ENCODE assay signal across 16 cellular contexts in the genomic region with DNA sequence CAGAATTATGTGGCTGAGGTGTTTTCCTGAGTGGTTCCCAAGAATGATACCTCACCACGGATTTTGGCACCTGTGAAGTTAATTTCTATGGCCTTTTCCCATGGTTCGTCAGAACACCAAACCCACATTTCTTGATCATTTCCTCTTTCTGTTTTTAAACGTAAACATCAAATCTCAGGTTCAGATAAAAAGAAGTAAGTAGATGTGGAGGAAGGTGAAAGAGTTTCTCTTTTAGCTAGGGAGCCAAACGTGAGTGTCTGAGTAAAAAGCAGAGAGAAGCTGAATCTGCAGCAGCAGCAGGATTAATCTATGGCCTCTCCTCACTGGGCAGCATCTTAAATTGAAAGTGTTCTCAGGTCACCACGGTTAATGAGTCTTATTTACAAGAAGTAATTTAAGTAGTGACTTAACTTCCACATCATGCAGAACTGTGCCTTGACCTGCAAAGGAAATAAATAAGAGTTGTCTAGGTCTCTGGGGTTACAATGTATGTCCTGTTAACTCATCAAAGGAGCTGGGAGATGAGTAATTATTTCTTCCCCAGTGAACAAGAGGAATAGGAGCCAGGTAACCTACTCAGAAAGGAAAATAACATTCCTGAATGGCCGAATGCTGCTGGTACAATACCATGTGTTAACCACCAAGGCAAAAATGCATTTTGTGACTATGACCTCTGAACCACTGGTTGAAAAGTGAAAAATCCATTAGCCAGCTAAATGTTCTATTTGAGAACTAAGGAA.
DNase-seq lines count a peak whose midpoint lies in the region; ATAC-seq and TF ChIP-seq lines count a peak whose summit lies in the region.
"Had no signal": no experiment of that assay in that cellular context is flagged by ENCODE, and none has a peak within 500 bp of the region (broad histone marks: within the 10 kb centered on the region; RNA-seq: fewer than 3 reads in every experiment).

No MANE protein-coding gene starts in this region.

- intact Hi-C loops in MCF 10A (cut with micrococcal nuclease) = loop anchor here (5.0 kb wide), 1 partner anchor 175 kb away; no protein-coding TSS in a partner anchor
- intact Hi-C loops in breast epithelium (cut with DNase I; ENCODE audit: low total_unique reads) = loop anchor here (5.0 kb wide), 1 partner anchor 725 kb away; no protein-coding TSS in a partner anchor
- intact Hi-C loops in mammary epithelial cell (cut with micrococcal nuclease) = loop anchor here (10.0 kb wide), 1 partner anchor 163 kb away; no protein-coding TSS in a partner anchor

- no peaks in the 10 kb centered on the region for H3K4me1 ChIP-seq in breast epithelium
- H3K4me1 ChIP-seq in mammary epithelial cell (ENCODE audit: insufficient read depth, low read length) = peaks cover 17% of the 10 kb centered on the region
- no peaks in the 10 kb centered on the region for H3K4me1 ChIP-seq in upper lobe of left lung

- peak overlapping the region; percentile 2 for H3K4me3 Mint-ChIP-seq in MCF 10A (ENCODE audit: unreplicated experiment)
- H3K4me3 Mint-ChIP-seq in stimulated activated naive B cell treated with anti-CD40 and anti-IgM and Interleukin-4, amounts not matched to agents 10 μg/mL and 1 μg/mL and 100 μg/mL, for 72 hours = peak overlapping the region; percentile 57 to 59
- H3K4me3 Mint-ChIP-seq: brain had no signal

- no peaks in the 10 kb centered on the region for H4K20me1 ChIP-seq in mammary epithelial cell (ENCODE audit: insufficient read depth, low read length)

- no peaks in the 10 kb centered on the region for H3K27me3 Mint-ChIP-seq in MCF 10A (ENCODE audit: insufficient read depth, unreplicated experiment)
- no peaks in the 10 kb centered on the region for H3K27me3 Mint-ChIP-seq in stimulated activated naive B cell treated with anti-CD40 and anti-IgM and Interleukin-4, amounts not matched to agents 10 μg/mL and 1 μg/mL and 100 μg/mL, for 72 hours
- H3K27me3 Mint-ChIP-seq: brain had no signal

- TF ChIP-seq POLR2A in breast epithelium (IDR thresholded peaks at IDR 0.05) = no peak
- TF ChIP-seq POLR2A in upper lobe of left lung (IDR thresholded peaks at IDR 0.05) = no peak

- no peaks in the 10 kb centered on the region for H3K79me2 ChIP-seq in mammary epithelial cell (ENCODE audit: insufficient read depth, low read length)

- CTCF ChIA-PET in MCF 10A (lab: Yijun Ruan, JAX) (interaction anchor here (0.8 kb wide), 1 partner anchor 130 kb away, joined by 3 read pairs; no protein-coding TSS in a partner anchor), mammary epithelial cell (lab: Charles Lee; ENCODE audit: low non-redundant PET) (no interaction called here), GM10248 (lab: Yijun Ruan, JAX) (no interaction called here)

- BruUV-seq in MCF 10A (replicated peaks; lab: Mats Ljungman, UMichigan) (no TSS peak), mammary epithelial cell (replicated peaks; lab: Mats Ljungman, UMichigan) (no TSS peak)

- H2AFZ ChIP-seq in mammary epithelial cell (ENCODE audit: low read depth, low read length) = no peak overlapping the region

- in situ Hi-C loops in mammary epithelial cell (cut with MboI; ENCODE audit: low sequenced_read_pairs in 2 of 2) = no loop called here

- peaks cover 30% of the 10 kb centered on the region for H3K4me1 Mint-ChIP-seq in MCF 10A (ENCODE audit: insufficient read depth, unreplicated experiment)
- peaks cover 24 to 26% of the 10 kb centered on the region in 2 donors for H3K4me1 Mint-ChIP-seq in stimulated activated naive B cell treated with anti-CD40 and anti-IgM and Interleukin-4, amounts not matched to agents 10 μg/mL and 1 μg/mL and 100 μg/mL, for 72 hours
- H3K4me1 Mint-ChIP-seq: brain had no signal

- H3K36me3 Mint-ChIP-seq in MCF 10A (ENCODE audit: insufficient read depth, unreplicated experiment) = no peaks in the 10 kb centered on the region
- H3K36me3 Mint-ChIP-seq in stimulated activated naive B cell treated with anti-CD40 and anti-IgM and Interleukin-4, amounts not matched to agents 10 μg/mL and 1 μg/mL and 100 μg/mL, for 72 hours = peaks cover 0 to 7% of the 10 kb centered on the region in 2 donors
- H3K36me3 Mint-ChIP-seq: brain had no signal

- peak; percentile 42 for ATAC-seq in HG03378 (IDR thresholded peaks at IDR 0.05; ENCODE audit: unreplicated experiment)
- ATAC-seq in stimulated activated naive B cell treated with anti-CD40 and anti-IgM and Interleukin-4, amounts not matched to agents 10 μg/mL and 1 μg/mL and 100 μg/mL, for 72 hours (replicated peaks) = peak; percentile 88 to 91
- no peak for ATAC-seq in upper lobe of left lung (ENCODE audit: low FRiP score in 2 of 2)
- ATAC-seq: sciatic nerve, SK-N-SH treated with all-trans-retinoic acid at 6 μM for 48 hours had no signal

- DNase-seq in MCF 10A (ENCODE audit: unreplicated experiment) (peak; percentile 63), breast epithelium (ENCODE audit: low spot score in 2 of 2) (no peak), mammary epithelial cell (peak; percentile 89), GM10266 (ENCODE audit: extremely low spot score) (no peak), GM10248 (ENCODE audit: extremely low spot score) (no peak), upper lobe of left lung (no peak)
- no peak for DNase-seq in stimulated activated naive B cell treated with anti-CD40 and anti-IgM and Interleukin-4, amounts not matched to agents 10 μg/mL and 1 μg/mL and 100 μg/mL, for 72 hours
- DNase-seq: effector CD8-positive, alpha-beta T cell; NCI-H1436; stimulated activated CD4-positive, alpha-beta T cell treated with anti-CD3 and anti-CD28 coated beads, Interleukin-4, amount 100 ng/mL, for 1 hour had no signal

- H3K27ac ChIP-seq in breast epithelium (no peak overlapping the region), mammary epithelial cell (ENCODE audit: insufficient read depth, low read depth, low read length) (peak overlapping the region; percentile 46), upper lobe of left lung (no peak overlapping the region)
- H3K27ac ChIP-seq: 22Rv1, KMS-11 had no signal

- H3K27me3 ChIP-seq in breast epithelium (no peaks in the 10 kb centered on the region), mammary epithelial cell (ENCODE audit: insufficient read depth, low read length) (no peaks in the 10 kb centered on the region), upper lobe of left lung (no peaks in the 10 kb centered on the region)

- dilution Hi-C loops in mammary epithelial cell (cut with HindIII; ENCODE audit: low sequenced_read_pairs) = no loop called here

- peak overlapping the region; percentile 77 for H3K27ac Mint-ChIP-seq in MCF 10A (ENCODE audit: low read depth, unreplicated experiment)
- H3K27ac Mint-ChIP-seq in stimulated activated naive B cell treated with anti-CD40 and anti-IgM and Interleukin-4, amounts not matched to agents 10 μg/mL and 1 μg/mL and 100 μg/mL, for 72 hours = peak overlapping the region; percentile 21
- H3K27ac Mint-ChIP-seq: brain had no signal

- POLR2A ChIA-PET in MCF 10A (lab: Yijun Ruan, JAX) (interaction anchor here (0.7 to 1.4 kb wide), 3 partner anchors 53 to 72 kb away, joined by 3 read pairs; no protein-coding TSS in a partner anchor), GM10248 (lab: Yijun Ruan, JAX) (no interaction called here)

- H3K9me3 Mint-ChIP-seq in MCF 10A (ENCODE audit: unreplicated experiment) = no peaks in the 10 kb centered on the region
- H3K9me3 Mint-ChIP-seq in stimulated activated naive B cell treated with anti-CD40 and anti-IgM and Interleukin-4, amounts not matched to agents 10 μg/mL and 1 μg/mL and 100 μg/mL, for 72 hours = peaks cover 7 to 14% of the 10 kb centered on the region in 2 donors
- H3K9me3 Mint-ChIP-seq: brain had no signal

- no peak overlapping the region for H3K9ac ChIP-seq in mammary epithelial cell (ENCODE audit: insufficient read depth, low read length)
- H3K9ac ChIP-seq: KMS-11 had no signal

- TF ChIP-seq CTCF in MCF 10A (IDR thresholded peaks at IDR 0.05; ENCODE audit: unreplicated experiment) (no peak), breast epithelium (IDR thresholded peaks at IDR 0.05) (no peak), mammary epithelial cell (conservative IDR thresholded peaks at IDR 0.05 in 1 of 2, IDR thresholded peaks at IDR 0.05 in 1 of 2; ENCODE audit: extremely low read depth in 1 of 2, insufficient read depth in 1 of 2, low read depth in 1 of 2, low read length in 2 of 2) (no peak), GM10266 (IDR thresholded peaks at IDR 0.05; ENCODE audit: control insufficient read depth, insufficient read depth, low read depth, missing control alignments) (no peak), GM10248 (IDR thresholded peaks at IDR 0.05; ENCODE audit: control extremely low read depth, extremely low read depth, low read depth, missing control alignments) (no peak), upper lobe of left lung (IDR thresholded peaks at IDR 0.05) (no peak)

- H3K9me3 ChIP-seq in breast epithelium (no peaks in the 10 kb centered on the region), mammary epithelial cell (replicated peaks; ENCODE audit: insufficient read depth, low read length) (no peaks in the 10 kb centered on the region), upper lobe of left lung (no peaks in the 10 kb centered on the region)

- H3K36me3 ChIP-seq in breast epithelium = no peaks in the 10 kb centered on the region
- no peaks in the 10 kb centered on the region for H3K36me3 ChIP-seq in mammary epithelial cell (ENCODE audit: insufficient read depth, low read length)
- no peaks in the 10 kb centered on the region for H3K36me3 ChIP-seq in upper lobe of left lung

- TF ChIP-seq EP300 in upper lobe of left lung (IDR thresholded peaks at IDR 0.05) = no peak

- WGBS in mammary epithelial cell (ENCODE audit: low coverage, missing lambda C conversion rate) = 28% methylated on average over 6 of the region's 6 CpGs
- WGBS in upper lobe of left lung, 2 donors = 46 to 47% methylated on average over 6 of the region's 6 CpGs

- H3K4me3 ChIP-seq in breast epithelium (no peak overlapping the region), mammary epithelial cell (replicated peaks in 1 of 3; ENCODE audit: insufficient read depth in 1 of 3, low read depth in 2 of 3, low read length in 3 of 3) (no peak overlapping the region), upper lobe of left lung (no peak overlapping the region)

- peak overlapping the region; percentile 68 for H3K4me2 ChIP-seq in mammary epithelial cell (ENCODE audit: insufficient read depth, low read depth, low read length)
- H3K4me2 ChIP-seq: KMS-11 had no signal

Comparison
In these comparisons a context has a peak if more than half of its experiments do, and no peak if none do; other contexts are left out.
1. DNase-seq: peak in MCF 10A (single experiment) and mammary epithelial cell (single experiment); none in breast epithelium (0 of 2), stimulated activated naive B cell treated with anti-CD40 and anti-IgM and Interleukin-4, amounts not matched to agents 10 μg/mL and 1 μg/mL and 100 μg/mL, for 72 hours (single experiment), GM10266 (single experiment), GM10248 (single experiment) and upper lobe of left lung (0 of 2).
2. ATAC-seq: peak in HG03378 (single experiment) and stimulated activated naive B cell treated with anti-CD40 and anti-IgM and Interleukin-4, amounts not matched to agents 10 μg/mL and 1 μg/mL and 100 μg/mL, for 72 hours (2 of 2); none in upper lobe of left lung (0 of 2).